9 cellular contexts compared by ENCODE assay signal in the genomic region with DNA sequence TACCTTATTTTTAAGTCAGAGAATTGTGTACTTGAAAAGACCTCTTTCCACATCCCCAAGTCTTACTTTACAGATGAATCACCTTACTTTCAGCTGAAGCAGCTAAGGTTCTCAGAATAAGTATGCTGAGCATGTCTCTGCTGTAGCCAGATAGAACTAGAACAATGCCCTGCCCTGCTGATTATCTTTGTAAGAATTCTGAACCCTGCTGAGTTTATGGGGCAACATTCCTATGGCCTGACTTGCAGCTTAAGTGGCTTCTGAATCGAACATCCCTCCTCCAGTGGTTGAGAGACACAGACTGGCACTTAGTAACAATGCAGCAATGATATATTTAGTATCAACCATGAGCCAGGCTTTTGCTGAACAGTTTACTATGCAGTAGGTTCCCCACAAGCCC.
DNase-seq lines count a peak whose midpoint lies in the region; ATAC-seq and TF ChIP-seq lines count a peak whose summit lies in the region.
"Had no signal": no experiment of that assay in that cellular context is flagged by ENCODE, and none has a peak within 500 bp of the region (broad histone marks: within the 10 kb centered on the region; RNA-seq: fewer than 3 reads in every experiment).

No MANE protein-coding gene starts in this region.

- no peak overlapping the region for H3K18ac ChIP-seq in trophoblast cell (ENCODE audit: low read length)

- H3K79me2 ChIP-seq in PC-3 (ENCODE audit: low read length): no peaks in the 10 kb centered on the region
- H3K79me2 ChIP-seq in trophoblast cell (ENCODE audit: control insufficient read depth, insufficient read depth, low read length, poor library complexity): no peaks in the 10 kb centered on the region
- H3K79me2 ChIP-seq in Karpas-422 (ENCODE audit: low read length): no peaks in the 10 kb centered on the region

- CTCF ChIA-PET in PC-3 (lab: Charles Lee): interaction anchor here (0.6 kb wide), 1 partner anchor 43 kb away, joined by 4 read pairs; no protein-coding TSS in a partner anchor

- H3K23ac ChIP-seq in trophoblast cell (ENCODE audit: low read length): no peak overlapping the region

- H3K9me2 ChIP-seq in PC-3 (replicated peaks; ENCODE audit: low read length) (no peaks in the 10 kb centered on the region), Karpas-422 (replicated peaks; ENCODE audit: insufficient read depth, low read length) (no peaks in the 10 kb centered on the region)

- no peak overlapping the region for H2BK5ac ChIP-seq in trophoblast cell (ENCODE audit: low read depth, low read length, poor library complexity)

- H4K20me1 ChIP-seq in PC-3 (ENCODE audit: low read length) (no peaks in the 10 kb centered on the region), Karpas-422 (ENCODE audit: insufficient read depth, low read depth, low read length) (no peaks in the 10 kb centered on the region)

- no peak overlapping the region for H4K12ac ChIP-seq in trophoblast cell (ENCODE audit: low read depth, low read length)

- H3K9ac ChIP-seq in PC-3 (ENCODE audit: low read length) (peak overlapping the region; percentile 54), trophoblast cell (ENCODE audit: low read length) (no peak overlapping the region), Karpas-422 (ENCODE audit: low read length) (no peak overlapping the region)

- H2BK12ac ChIP-seq in trophoblast cell (ENCODE audit: low read length): no peak overlapping the region

- no peak overlapping the region for H4K8ac ChIP-seq in trophoblast cell (ENCODE audit: low read depth, low read length)

- no peak overlapping the region for H3K4ac ChIP-seq in trophoblast cell (ENCODE audit: low read depth, low read length)

- 0 out of 2 replicates have a peak overlapping the region, but pooled peaks have one; percentile 27 for H3K4me3 ChIP-seq in PC-3 (ENCODE audit: low read length)
- no peak overlapping the region for H3K4me3 ChIP-seq in fibroblast of mammary gland (ENCODE audit: control insufficient read depth, low read depth, low read length)
- H3K4me3 ChIP-seq in trophoblast cell (ENCODE audit: low read depth, low read length): no peak overlapping the region
- H3K4me3 ChIP-seq in Karpas-422 (ENCODE audit: low read length): no peak overlapping the region

- H2BK120ac ChIP-seq in trophoblast cell (ENCODE audit: insufficient read depth, low read length, poor library complexity): peak overlapping the region; percentile 31

- no peak overlapping the region for H4K91ac ChIP-seq in trophoblast cell (ENCODE audit: low read depth, low read length)

- ATAC-seq in GM19351 (IDR thresholded peaks at IDR 0.05; ENCODE audit: unreplicated experiment): peak; percentile 56
- peak; percentile 98 for ATAC-seq in PC-3
- ATAC-seq in HG02623 (IDR thresholded peaks at IDR 0.05; ENCODE audit: unreplicated experiment): no peak
- no peak for ATAC-seq in HG03280 (IDR thresholded peaks at IDR 0.05; ENCODE audit: unreplicated experiment)
- ATAC-seq: activated CD4-positive, CD25-positive, alpha-beta regulatory T cell treated with anti-CD3 and anti-CD28 coated beads, Interleukin-2, amount 50 U/mL, for 24 hours had no signal

- peak overlapping the region; percentile 90 for H3K27ac ChIP-seq in PC-3 (ENCODE audit: low read length)
- peak overlapping the region; percentile 96 for H3K27ac ChIP-seq in trophoblast cell (ENCODE audit: low read depth, low read length)
- no peak overlapping the region for H3K27ac ChIP-seq in Karpas-422 (ENCODE audit: low read length)

- H2AK5ac ChIP-seq in trophoblast cell (ENCODE audit: low read length): no peak overlapping the region

- peaks cover 14% of the 10 kb centered on the region for H3K79me1 ChIP-seq in trophoblast cell (ENCODE audit: low read length)

- H3K27me3 ChIP-seq in PC-3 (ENCODE audit: low read length): no peaks in the 10 kb centered on the region
- H3K27me3 ChIP-seq in trophoblast cell (ENCODE audit: insufficient read depth, low read length): no peaks in the 10 kb centered on the region
- H3K27me3 ChIP-seq in Karpas-422 (ENCODE audit: low read length): no peaks in the 10 kb centered on the region

- intact Hi-C loops in PC-3 (cut with micrococcal nuclease): loop anchor here (2.0 kb wide), 3 partner anchors 13 to 47 kb away; no protein-coding TSS in a partner anchor

- H3K14ac ChIP-seq in trophoblast cell (ENCODE audit: low read length): no peak overlapping the region

- H3K36me3 ChIP-seq in PC-3 (ENCODE audit: low read depth, low read length): no peaks in the 10 kb centered on the region
- H3K36me3 ChIP-seq in trophoblast cell (ENCODE audit: control insufficient read depth in 1 of 2, insufficient read depth in 2 of 2, low read length in 2 of 2): no peaks in the 10 kb centered on the region
- H3K36me3 ChIP-seq in Karpas-422 (ENCODE audit: insufficient read depth, low read length): no peaks in the 10 kb centered on the region

- peak overlapping the region; percentile 32; the same call in 1 of the 2 replicates for H2AFZ ChIP-seq in PC-3 (ENCODE audit: low read length)
- no peak overlapping the region for H2AFZ ChIP-seq in trophoblast cell (ENCODE audit: insufficient read depth, low read length, poor library complexity)
- H2AFZ ChIP-seq in Karpas-422 (ENCODE audit: low read length): no peak overlapping the region

- peak; percentile 94 for DNase-seq in PC-3
- DNase-seq in fibroblast of mammary gland (ENCODE audit: low read depth): peak; percentile 98
- peak; percentile 91 to 95 for DNase-seq in trophoblast cell
- no peak for DNase-seq in Karpas-422
- DNase-seq in hippocampal formation (lab: John Stamatoyannopoulos, UW): no peak

- H3F3A ChIP-seq in PC-3 (ENCODE audit: low read length, unreplicated experiment): peaks cover 5% of the 10 kb centered on the region

- no TSS peak for BruUV-seq in PC-3 (replicated peaks; lab: Mats Ljungman, UMichigan)

- H3K9me3 ChIP-seq in PC-3 (ENCODE audit: low read length): no peaks in the 10 kb centered on the region
- H3K9me3 ChIP-seq in trophoblast cell (ENCODE audit: insufficient read depth, low read depth, low read length): no peaks in the 10 kb centered on the region
- no peaks in the 10 kb centered on the region for H3K9me3 ChIP-seq in Karpas-422 (ENCODE audit: low read length)

- POLR2A ChIA-PET in PC-3 (lab: Charles Lee; ENCODE audit: unreplicated experiment): interaction anchor here (0.5 to 0.8 kb wide), 2 partner anchors 13 to 108 kb away, joined by 4 read pairs; no protein-coding TSS in a partner anchor

- H3K4me1 ChIP-seq in PC-3 (ENCODE audit: insufficient read depth, low read length): peaks cover 30% of the 10 kb centered on the region
- H3K4me1 ChIP-seq in trophoblast cell (ENCODE audit: control insufficient read depth in 1 of 2, insufficient read depth in 2 of 2, low read length in 2 of 2): peaks cover 0 to 4% of the 10 kb centered on the region in 2 experiments
- no peaks in the 10 kb centered on the region for H3K4me1 ChIP-seq in Karpas-422 (ENCODE audit: low read length)

- no peak for TF ChIP-seq CTCF in PC-3 (conservative IDR thresholded peaks at IDR 0.05; ENCODE audit: low read depth, low read length)
- no peak for TF ChIP-seq CTCF in fibroblast of mammary gland (conservative IDR thresholded peaks at IDR 0.05; ENCODE audit: control insufficient read depth, insufficient read depth, low read depth, low read length)

- WGBS in trophoblast cell (ENCODE audit: extremely low coverage, insufficient coverage, insufficient read length): no CpG with 5 or more reads among the region's 1 CpG

- H3K4me2 ChIP-seq in PC-3 (ENCODE audit: low read length) (peak overlapping the region; percentile 68), trophoblast cell (ENCODE audit: low read length) (no peak overlapping the region), Karpas-422 (ENCODE audit: low read depth, low read length, poor library complexity, severe bottlenecking) (no peak overlapping the region)

Comparison
In these comparisons a context has a peak if more than half of its experiments do, and no peak if none do; other contexts are left out.
1. ATAC-seq: peak in GM19351 (single experiment) and PC-3 (single experiment); none in HG02623 (single experiment) and HG03280 (single experiment).
2. DNase-seq: peak in PC-3 (single experiment), fibroblast of mammary gland (single experiment) and trophoblast cell (2 of 2); none in Karpas-422 (single experiment) and hippocampal formation (0 of 2).